In the genomic region with DNA sequence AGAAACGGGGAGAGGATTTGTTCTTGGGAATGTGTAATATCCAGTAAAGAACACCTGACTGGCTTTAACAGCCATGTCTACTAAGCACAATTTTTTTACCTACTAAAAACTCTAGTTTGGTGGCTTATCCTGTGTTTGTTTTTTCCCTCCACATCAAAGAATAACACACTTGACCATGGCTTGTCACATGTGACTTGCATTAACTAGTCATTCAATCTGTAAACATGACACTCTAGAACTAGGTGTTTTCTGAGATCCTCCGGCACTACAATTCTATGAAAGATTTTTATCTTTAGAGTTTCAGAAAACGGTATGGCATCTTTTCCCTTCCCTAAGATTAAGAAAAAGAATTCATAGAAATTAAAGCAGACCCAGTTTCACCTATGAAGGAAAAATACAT, we compare ENCODE assay signal across 17 cellular contexts.
"Had no signal": no experiment of that assay in that cellular context is flagged by ENCODE, and none has a peak within 500 bp of the region (broad histone marks: within the 10 kb centered on the region; RNA-seq: fewer than 3 reads in every experiment).

No MANE protein-coding gene starts in this region.

- DNase-seq: activated CD4-positive, alpha-beta T cell treated with anti-CD3 and anti-CD28 coated beads for 36 hours; activated CD8-positive, alpha-beta memory T cell treated with anti-CD3 and anti-CD28 coated beads, Interleukin-2, amount 50 U/mL, for 4 hours; activated CD8-positive, alpha-beta T cell treated with anti-CD3 and anti-CD28 coated beads for 36 hours; activated naive CD4-positive, alpha-beta T cell treated with Interleukin-2 at 50 U/mL for 16 hours; activated T-cell treated with anti-CD3 and anti-CD28 coated beads, Interleukin-2, amount 50 U/mL, for 72 hours; colonic mucosa; midbrain; naive B cell; stimulated activated CD4-positive, alpha-beta T cell treated with anti-CD3 and anti-CD28 coated beads, Interleukin-4, amount 100 ng/mL, for 4 hours; stimulated activated naive CD8-positive, alpha-beta T cell treated with anti-CD3 and anti-CD28 coated beads, Interleukin-15, amount 100 ng/mL, for 72 hours; SW 1271; T1000 had no signal

- H3K4me3 Mint-ChIP-seq: activated CD4-positive, alpha-beta T cell treated with anti-CD3 and anti-CD28 coated beads for 36 hours; activated CD8-positive, alpha-beta T cell treated with anti-CD3 and anti-CD28 coated beads for 36 hours; activated T-cell treated with anti-CD3 and anti-CD28 coated beads, Interleukin-2, amount 50 U/mL, for 72 hours; naive B cell; stimulated activated naive CD8-positive, alpha-beta T cell treated with anti-CD3 and anti-CD28 coated beads, Interleukin-15, amount 100 ng/mL, for 72 hours had no signal

- H3K27me3 ChIP-seq: colonic mucosa, gastroesophageal sphincter, vagina had no signal

- H3K27ac Mint-ChIP-seq: activated CD4-positive, alpha-beta T cell treated with anti-CD3 and anti-CD28 coated beads for 36 hours; activated CD8-positive, alpha-beta T cell treated with anti-CD3 and anti-CD28 coated beads for 36 hours; activated T-cell treated with anti-CD3 and anti-CD28 coated beads, Interleukin-2, amount 50 U/mL, for 72 hours; stimulated activated naive CD8-positive, alpha-beta T cell treated with anti-CD3 and anti-CD28 coated beads, Interleukin-15, amount 100 ng/mL, for 72 hours had no signal

- H3K4me1 Mint-ChIP-seq: activated CD4-positive, alpha-beta T cell treated with anti-CD3 and anti-CD28 coated beads for 36 hours; stimulated activated naive CD8-positive, alpha-beta T cell treated with anti-CD3 and anti-CD28 coated beads, Interleukin-15, amount 100 ng/mL, for 72 hours had no signal

- H3K4me3 ChIP-seq: colonic mucosa, gastroesophageal sphincter, prostate gland, vagina had no signal

- H3K27ac ChIP-seq: colonic mucosa, prostate gland, vagina, VCaP had no signal

- H3K27me3 Mint-ChIP-seq: activated CD8-positive, alpha-beta T cell treated with anti-CD3 and anti-CD28 coated beads for 36 hours; naive B cell; stimulated activated naive CD8-positive, alpha-beta T cell treated with anti-CD3 and anti-CD28 coated beads, Interleukin-15, amount 100 ng/mL, for 72 hours had no signal

- ATAC-seq: activated CD4-positive, alpha-beta T cell treated with anti-CD3 and anti-CD28 coated beads for 36 hours; activated CD8-positive, alpha-beta T cell treated with anti-CD3 and anti-CD28 coated beads for 36 hours; activated T-cell treated with anti-CD3 and anti-CD28 coated beads, Interleukin-2, amount 50 U/mL, for 72 hours; gastroesophageal sphincter; sciatic nerve; stimulated activated naive CD8-positive, alpha-beta T cell treated with anti-CD3 and anti-CD28 coated beads, Interleukin-15, amount 100 ng/mL, for 72 hours had no signal

- H3K36me3 ChIP-seq: colonic mucosa, gastroesophageal sphincter, prostate gland, vagina had no signal

- H3K4me1 ChIP-seq: prostate gland had no signal

- H3K36me3 Mint-ChIP-seq: naive B cell had no signal

- H3K9me3 Mint-ChIP-seq: activated CD8-positive, alpha-beta T cell treated with anti-CD3 and anti-CD28 coated beads for 36 hours; activated T-cell treated with anti-CD3 and anti-CD28 coated beads, Interleukin-2, amount 50 U/mL, for 72 hours; stimulated activated naive CD8-positive, alpha-beta T cell treated with anti-CD3 and anti-CD28 coated beads, Interleukin-15, amount 100 ng/mL, for 72 hours had no signal

- H3K9me3 ChIP-seq: colonic mucosa, gastroesophageal sphincter, prostate gland, vagina had no signal
